Comparison of ENCODE assay signal across 20 cellular contexts in the genomic region with DNA sequence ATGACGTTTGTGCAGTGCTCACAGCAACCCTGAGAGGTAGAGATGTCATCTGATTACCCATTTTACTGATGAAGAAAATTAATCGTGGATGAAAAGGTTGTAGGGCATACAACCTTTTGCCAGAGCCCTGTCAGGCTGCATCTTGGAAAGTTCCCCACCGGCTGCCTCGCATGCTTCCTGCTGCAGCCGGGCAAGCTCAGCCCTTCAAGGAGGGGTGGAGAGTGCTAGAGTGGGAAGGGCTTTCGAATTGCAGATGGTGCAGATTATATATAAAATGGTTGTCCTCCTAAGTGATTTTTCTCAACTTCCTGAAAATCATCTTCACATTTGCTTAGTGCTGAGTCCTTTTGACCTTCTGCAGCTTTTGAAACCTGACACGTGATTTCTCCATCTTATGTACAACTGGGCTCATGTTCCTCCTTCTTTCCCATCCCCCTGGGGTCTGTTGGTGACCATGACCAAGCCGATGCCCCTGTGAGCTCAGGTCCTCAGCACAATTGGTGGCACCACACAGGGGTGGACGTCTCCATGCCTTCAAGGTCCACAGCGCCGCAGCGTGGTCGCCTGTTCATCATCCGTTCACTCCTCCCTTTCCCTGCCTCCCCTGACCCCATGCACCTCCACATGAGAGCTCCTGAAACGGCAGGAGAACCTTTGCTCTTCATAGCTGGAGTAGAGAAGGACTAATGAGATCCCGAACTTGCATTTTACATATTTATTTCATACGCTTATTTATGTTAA. TPM values are rescaled to one million over a fixed set of nuclear protein-coding genes. Genes with fewer than 3 reads are reported as not detected.
DNase-seq lines count a peak whose midpoint lies in the region; ATAC-seq and TF ChIP-seq lines count a peak whose summit lies in the region.
"Had no signal": no experiment of that assay in that cellular context is flagged by ENCODE, and none has a peak within 500 bp of the region (broad histone marks: within the 10 kb centered on the region; RNA-seq: fewer than 3 reads in every experiment).

No MANE protein-coding gene starts in this region.

- H3K27ac Mint-ChIP-seq in activated CD8-positive, alpha-beta T cell treated with anti-CD3 and anti-CD28 coated beads, Interleukin-2, amount 10 ng/mL, durations not matched to agents 7 days and 5 days = peak overlapping the region; percentile 41
- no peak overlapping the region for H3K27ac Mint-ChIP-seq in activated CD8-positive, alpha-beta T cell treated with anti-CD3 and anti-CD28 coated beads for 36 hours
- H3K27ac Mint-ChIP-seq in brain = peak overlapping the region in 4 of 5 experiments; percentile 38 to 94 (median 86)
- peak overlapping the region; percentile 23 for H3K27ac Mint-ChIP-seq in progenitor cell of endocrine pancreas
- H3K27ac Mint-ChIP-seq: CD8-positive, alpha-beta T cell had no signal

- H3K27me3 ChIP-seq in tibial nerve = no peaks in the 10 kb centered on the region
- H3K27me3 ChIP-seq: BLaER1 had no signal

- CTCF ChIA-PET in activated CD8-positive, alpha-beta T cell treated with anti-CD3 and anti-CD28 coated beads, Interleukin-2, amount 10 ng/mL, durations not matched to agents 7 days and 5 days (lab: Charles Lee) = interaction anchor here (1.2 to 3.1 kb wide), 3 partner anchors 15 to 150 kb away, joined by 3 to 12 read pairs (median 3); no protein-coding TSS in a partner anchor
- CTCF ChIA-PET in activated CD8-positive, alpha-beta T cell treated with anti-CD3 and anti-CD28 coated beads for 36 hours (lab: Charles Lee) = no interaction called here

- H3K27ac ChIP-seq in tibial nerve = no peak overlapping the region
- H3K27ac ChIP-seq: BLaER1 had no signal

- H3K27me3 Mint-ChIP-seq in activated CD8-positive, alpha-beta T cell treated with anti-CD3 and anti-CD28 coated beads, Interleukin-2, amount 10 ng/mL, durations not matched to agents 7 days and 5 days (ENCODE audit: low read depth) = no peaks in the 10 kb centered on the region
- no peaks in the 10 kb centered on the region for H3K27me3 Mint-ChIP-seq in activated CD8-positive, alpha-beta T cell treated with anti-CD3 and anti-CD28 coated beads for 36 hours
- H3K27me3 Mint-ChIP-seq in brain = no peaks in the 10 kb centered on the region
- no peaks in the 10 kb centered on the region for H3K27me3 Mint-ChIP-seq in progenitor cell of endocrine pancreas

- no peak overlapping the region for H3K4me3 ChIP-seq in tibial nerve
- H3K4me3 ChIP-seq: BLaER1 had no signal

- peaks cover 0 to 32% (median 0%) of the 10 kb centered on the region in 3 donors for H3K36me3 ChIP-seq in tibial nerve

- H3K4me1 Mint-ChIP-seq in activated CD8-positive, alpha-beta T cell treated with anti-CD3 and anti-CD28 coated beads, Interleukin-2, amount 10 ng/mL, durations not matched to agents 7 days and 5 days (ENCODE audit: low read depth) = peaks cover 19% of the 10 kb centered on the region
- H3K4me1 Mint-ChIP-seq in activated CD8-positive, alpha-beta T cell treated with anti-CD3 and anti-CD28 coated beads for 36 hours (ENCODE audit: low read depth) = no peaks in the 10 kb centered on the region
- H3K4me1 Mint-ChIP-seq in brain (peaks cover 72% of the 10 kb centered on the region), progenitor cell of endocrine pancreas (ENCODE audit: low read depth) (no peaks in the 10 kb centered on the region)

- TF ChIP-seq EP300 in tibial nerve (IDR thresholded peaks at IDR 0.05) = peak in 1 of 2 donors; percentile 23

- H3K4me3 Mint-ChIP-seq in activated CD8-positive, alpha-beta T cell treated with anti-CD3 and anti-CD28 coated beads, Interleukin-2, amount 10 ng/mL, durations not matched to agents 7 days and 5 days = no peak overlapping the region
- no peak overlapping the region for H3K4me3 Mint-ChIP-seq in activated CD8-positive, alpha-beta T cell treated with anti-CD3 and anti-CD28 coated beads for 36 hours
- no peak overlapping the region for H3K4me3 Mint-ChIP-seq in brain
- H3K4me3 Mint-ChIP-seq in progenitor cell of endocrine pancreas (ENCODE audit: low read depth) = no peak overlapping the region
- H3K4me3 Mint-ChIP-seq: CD8-positive, alpha-beta T cell had no signal

- TF ChIP-seq POLR2A in tibial nerve (IDR thresholded peaks at IDR 0.05) = no peak

- no peak for DNase-seq in activated CD8-positive, alpha-beta T cell treated with anti-CD3 and anti-CD28 coated beads, Interleukin-2, amount 10 ng/mL, durations not matched to agents 7 days and 5 days
- DNase-seq in activated CD8-positive, alpha-beta T cell treated with anti-CD3 and anti-CD28 coated beads for 36 hours = no peak
- DNase-seq in MV-4-11 (lab: John Stamatoyannopoulos, UW) = peak; percentile 28
- DNase-seq in progenitor cell of endocrine pancreas (ENCODE audit: low spot score, unreplicated experiment) = no peak
- DNase-seq in tibial nerve (ENCODE audit: low spot score in 2 of 2) = no peak
- DNase-seq in activated CD4-positive, CD25-positive, alpha-beta regulatory T cell treated with anti-CD3 and anti-CD28 coated beads, Interleukin-2, amount 50 U/mL, for 72 hours = no peak
- DNase-seq: 8988T; CD8-positive, alpha-beta T cell; HCEC 1CT; KBM-7; NCI-H1048; NCI-H1436 treated with DMSO at 0.1 percent for 48 hours; NCI-H2081 treated with DMSO at 0.1 percent for 48 hours; NCI-H524; SK-N-SH had no signal

- TF ChIP-seq CTCF in activated CD8-positive, alpha-beta T cell treated with anti-CD3 and anti-CD28 coated beads for 36 hours (IDR thresholded peaks at IDR 0.05) = no peak
- no peak for TF ChIP-seq CTCF in brain (conservative IDR thresholded peaks at IDR 0.05)
- TF ChIP-seq CTCF in progenitor cell of endocrine pancreas (IDR thresholded peaks at IDR 0.05; ENCODE audit: unreplicated experiment) = no peak
- no peak for TF ChIP-seq CTCF in tibial nerve (IDR thresholded peaks at IDR 0.05)

- H3K9me3 ChIP-seq in tibial nerve = no peaks in the 10 kb centered on the region
- H3K9me3 ChIP-seq: BLaER1, SK-N-SH had no signal

- ATAC-seq in activated CD8-positive, alpha-beta T cell treated with anti-CD3 and anti-CD28 coated beads, Interleukin-2, amount 10 ng/mL, durations not matched to agents 7 days and 5 days = no peak
- no peak for ATAC-seq in activated CD8-positive, alpha-beta T cell treated with anti-CD3 and anti-CD28 coated beads for 36 hours
- no peak for ATAC-seq in HG03095 (IDR thresholded peaks at IDR 0.05; ENCODE audit: unreplicated experiment)
- ATAC-seq: CD8-positive, alpha-beta T cell; Panc1 had no signal

- 91 to 94% methylated on average over 17 of the region's 17 CpGs for WGBS in tibial nerve, 2 donors

- peaks cover 0 to 9% (median 3%) of the 10 kb centered on the region in 4 donors for H3K4me1 ChIP-seq in tibial nerve

- H3K9me3 Mint-ChIP-seq in activated CD8-positive, alpha-beta T cell treated with anti-CD3 and anti-CD28 coated beads, Interleukin-2, amount 10 ng/mL, durations not matched to agents 7 days and 5 days (ENCODE audit: insufficient read depth) = no peaks in the 10 kb centered on the region
- no peaks in the 10 kb centered on the region for H3K9me3 Mint-ChIP-seq in activated CD8-positive, alpha-beta T cell treated with anti-CD3 and anti-CD28 coated beads for 36 hours
- H3K9me3 Mint-ChIP-seq in brain (no peaks in the 10 kb centered on the region), progenitor cell of endocrine pancreas (ENCODE audit: low read depth) (no peaks in the 10 kb centered on the region)
- H3K9me3 Mint-ChIP-seq: CD8-positive, alpha-beta T cell had no signal

- intact Hi-C loops in activated CD8-positive, alpha-beta T cell treated with anti-CD3 and anti-CD28 coated beads for 36 hours (cut with micrococcal nuclease) = no loop called here

- POLR2A ChIA-PET in activated CD8-positive, alpha-beta T cell treated with anti-CD3 and anti-CD28 coated beads, Interleukin-2, amount 10 ng/mL, durations not matched to agents 7 days and 5 days (lab: Charles Lee) = no interaction called here
- POLR2A ChIA-PET in activated CD8-positive, alpha-beta T cell treated with anti-CD3 and anti-CD28 coated beads for 36 hours (lab: Charles Lee) = no interaction called here

- peaks cover 55% of the 10 kb centered on the region for H3K36me3 Mint-ChIP-seq in activated CD8-positive, alpha-beta T cell treated with anti-CD3 and anti-CD28 coated beads, Interleukin-2, amount 10 ng/mL, durations not matched to agents 7 days and 5 days (ENCODE audit: low read depth)
- H3K36me3 Mint-ChIP-seq in activated CD8-positive, alpha-beta T cell treated with anti-CD3 and anti-CD28 coated beads for 36 hours (ENCODE audit: low read depth) = no peaks in the 10 kb centered on the region
- peaks cover 47% of the 10 kb centered on the region for H3K36me3 Mint-ChIP-seq in brain
- H3K36me3 Mint-ChIP-seq in progenitor cell of endocrine pancreas (ENCODE audit: insufficient read depth) = peaks cover 8% of the 10 kb centered on the region

RNA-seq across cellular contexts. Expression of a gene that starts 47.7 kb away (rescaled TPM):
- total RNA-seq in activated CD8-positive, alpha-beta T cell treated with anti-CD3 and anti-CD28 coated beads, Interleukin-2, amount 10 ng/mL, durations not matched to agents 7 days and 5 days = 1 to 10 TPM; 1.2 TPM
- total RNA-seq in activated CD8-positive, alpha-beta T cell treated with anti-CD3 and anti-CD28 coated beads for 36 hours = 1 to 10 TPM; 1.6 to 1.8 TPM
- polyA plus RNA-seq in brain (ENCODE audit: insufficient read depth, low read depth, low replicate concordance) = 2.6 TPM
- total RNA-seq in progenitor cell of endocrine pancreas (1.9 and 2.8 TPM in 2 replicates), tibial nerve (under 1 TPM in 2 of 4 donors, not detected in 2; under 0.01 TPM)
- total RNA-seq: G401 had no signal
